ENCODE assay signal across 9 cellular contexts in the genomic region with DNA sequence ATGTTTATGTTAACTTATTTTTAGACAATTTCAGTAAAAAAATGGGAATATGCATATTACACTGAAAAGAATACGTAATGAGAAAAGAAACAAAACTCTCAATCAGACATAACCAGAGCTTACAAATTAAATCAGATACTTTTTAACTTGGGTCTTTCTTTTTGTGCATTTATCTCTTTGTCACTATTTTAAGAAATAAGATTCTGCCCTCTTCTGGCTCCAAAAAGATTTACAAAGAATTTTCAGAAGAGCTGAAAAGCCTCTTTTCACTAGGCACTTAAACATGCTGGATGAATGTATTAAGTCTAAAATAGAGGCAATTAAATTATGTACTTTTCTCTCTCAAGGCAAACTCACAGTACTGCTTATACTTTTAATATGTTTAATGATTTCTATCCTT.
DNase-seq lines count a peak whose midpoint lies in the region; ATAC-seq and FAIRE-seq lines count a peak whose summit lies in the region.
"Had no signal": no experiment of that assay in that cellular context is flagged by ENCODE, and none has a peak within 500 bp of the region (broad histone marks: within the 10 kb centered on the region; RNA-seq: fewer than 3 reads in every experiment).

No MANE protein-coding gene starts in this region.

- ATAC-seq in GM19023 (IDR thresholded peaks at IDR 0.05; ENCODE audit: unreplicated experiment), result no peak
- ATAC-seq in HG03175 (IDR thresholded peaks at IDR 0.05; ENCODE audit: unreplicated experiment), result no peak

- peak; percentile 69 for FAIRE-seq in endometrium (lab: Jason Lieb, UNC)
- FAIRE-seq: H1 had no signal

- DNase-seq in NCI-H1105 treated with DMSO at 0.1 percent for 48 hours (lab: John Stamatoyannopoulos, UW), result peak; percentile 16
- no peak for DNase-seq in NCI-H1105 (lab: John Stamatoyannopoulos, UW)
- DNase-seq in NCI-H526 treated with DMSO at 0.1 percent for 48 hours (lab: John Stamatoyannopoulos, UW), result peak; percentile 1
- peak; percentile 25 for DNase-seq in pons (ENCODE audit: low spot score)
- DNase-seq in activated CD4-positive, alpha-beta T cell treated with anti-CD3 and anti-CD28 coated beads for 48 hours, result no peak

Comparison
In these comparisons a context has a peak if more than half of its experiments do, and no peak if none do; other contexts are left out.
1. DNase-seq: peak in NCI-H1105 treated with DMSO at 0.1 percent for 48 hours (single experiment), NCI-H526 treated with DMSO at 0.1 percent for 48 hours (single experiment) and pons (single experiment); none in NCI-H1105 (single experiment) and activated CD4-positive, alpha-beta T cell treated with anti-CD3 and anti-CD28 coated beads for 48 hours (single experiment).